26 cellular contexts compared by ENCODE assay signal in the genomic region with DNA sequence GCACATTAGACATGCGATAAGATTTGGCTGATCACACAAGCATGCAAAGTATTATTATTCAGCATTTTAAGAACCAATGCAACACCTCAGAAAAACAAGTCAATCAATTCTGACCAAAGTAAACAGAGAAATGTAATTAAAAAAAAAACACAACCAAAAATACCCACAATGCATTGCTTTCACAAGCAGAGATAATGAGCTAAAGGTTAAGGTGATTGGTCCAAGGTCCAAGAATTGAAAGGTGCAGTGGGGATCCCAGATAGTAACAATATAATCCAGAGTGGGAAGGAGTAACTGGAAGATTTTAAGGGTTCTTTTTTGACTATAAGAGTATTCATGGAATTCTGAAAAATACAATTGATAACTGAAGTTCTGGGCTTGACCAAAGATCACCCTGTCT. TPM values are rescaled to one million over a fixed set of nuclear protein-coding genes. Genes with fewer than 3 reads are reported as not detected.
"Had no signal": no experiment of that assay in that cellular context is flagged by ENCODE, and none has a peak within 500 bp of the region (broad histone marks: within the 10 kb centered on the region; RNA-seq: fewer than 3 reads in every experiment).

No MANE protein-coding gene starts in this region.

- DNase-seq: IMR-90, Karpas-422, KG1, MG63, NCI-H1092, NCI-H1105 treated with DMSO at 0.1 percent for 48 hours, NCI-H1417 treated with DMSO at 0.1 percent for 48 hours, NCI-H146, NCI-H187, NCI-H2029, NCI-H2081 treated with DMSO at 0.1 percent for 48 hours, NCI-H2171, NCI-H226, NCI-H446, NCI-H510A treated with DMSO at 0.1 percent for 48 hours, NCI-H69, NCI-H774, OCI-M1, PC-9, Peyer's patch, SHP77 treated with DMSO at 0.1 percent for 48 hours, SJCRH30 had no signal

- H3K4me3 ChIP-seq: MG63, PC-9, Peyer's patch, SJCRH30 had no signal

- H3K9me3 ChIP-seq: MG63, Peyer's patch, SJCRH30 had no signal

- H3K27ac ChIP-seq: PC-9, Peyer's patch, SJCRH30 had no signal

- H3K27me3 ChIP-seq: MG63, Peyer's patch, SJCRH30 had no signal

- ATAC-seq: Right ventricle myocardium inferior, SK-N-SH treated with all-trans-retinoic acid at 6 μM for 48 hours had no signal

- H3K4me2 ChIP-seq: PC-9 had no signal

- H2AFZ ChIP-seq: PC-9 had no signal

- H3K4me1 ChIP-seq: Peyer's patch, SJCRH30 had no signal

RNA-seq across cellular contexts. Expression of a gene that starts 39.0 kb away (rescaled TPM):
- total RNA-seq: HT-29, PC-9, Peyer's patch, Right ventricle myocardium inferior, RPMI7951, SJCRH30 had no signal
